In the genomic region with DNA sequence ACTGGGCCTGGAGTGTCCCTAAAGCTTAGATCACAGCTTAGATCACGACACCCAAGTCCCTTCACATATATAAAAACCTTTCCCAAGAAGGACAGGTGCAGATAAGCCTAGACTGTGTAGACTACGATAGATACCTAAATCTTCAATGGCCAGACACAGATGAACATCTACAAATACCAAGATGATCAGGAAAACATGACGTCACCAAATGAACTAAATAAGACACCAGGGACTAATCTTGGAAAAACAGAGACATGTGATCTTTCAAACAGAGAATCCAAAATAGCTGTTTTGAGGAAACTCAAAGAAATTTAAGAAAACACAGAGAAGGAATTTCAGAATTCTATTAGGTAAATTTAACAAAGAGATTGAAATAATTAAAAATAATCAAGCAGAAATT, we compare ENCODE assay signal across 34 cellular contexts.
DNase-seq lines count a peak whose midpoint lies in the region; ATAC-seq, FAIRE-seq and TF ChIP-seq lines count a peak whose summit lies in the region.
"Had no signal": no experiment of that assay in that cellular context is flagged by ENCODE, and none has a peak within 500 bp of the region (broad histone marks: within the 10 kb centered on the region; RNA-seq: fewer than 3 reads in every experiment).

No MANE protein-coding gene starts in this region.

- H3K9ac ChIP-seq in HepG2 (ENCODE audit: insufficient read depth, low read depth, low read length), result no peak overlapping the region
- H3K9ac ChIP-seq in K562 (ENCODE audit: insufficient read depth in 1 of 2, low read depth in 2 of 2, low read length in 2 of 2), result no peak overlapping the region
- H3K9ac ChIP-seq: BLaER1; BLaER1 treated with 17β-estradiol and CSF1 and Interleukin-3, amounts not matched to agents 10 nM and 100 nM had no signal

- H3K9me3 ChIP-seq in HepG2 (ENCODE audit: low read length) (peaks cover 82% of the 10 kb centered on the region), right lobe of liver (no peaks in the 10 kb centered on the region), HEK293 (ENCODE audit: control insufficient read depth, insufficient read depth, low read depth, low read length) (no peaks in the 10 kb centered on the region), K562 (replicated peaks; ENCODE audit: control insufficient read depth, insufficient read depth, low read depth, low read length) (no peaks in the 10 kb centered on the region), ovary (no peaks in the 10 kb centered on the region)
- H3K9me3 ChIP-seq: A549, BE2C, Caco-2 had no signal

- DNase-seq in HepG2 (ENCODE audit: low spot score), result no peak
- no peak for DNase-seq in right lobe of liver
- DNase-seq in K562 (ENCODE audit: extremely low read depth in 1 of 4, low spot score in 3 of 4), result no peak
- DNase-seq in bronchial epithelial cell (ENCODE audit: low read depth), result no peak
- DNase-seq in DMS53 (lab: John Stamatoyannopoulos, UW), result no peak
- no peak for DNase-seq in ovary
- DNase-seq: 8988T; ACHN; AML-193; BE2C; C1 segment of cervical spinal cord; Caco-2; Calu3; CD4-positive, alpha-beta memory T cell; CD4-positive, alpha-beta T cell; CD4-positive, CD25-positive, alpha-beta regulatory T cell; CD8-positive, alpha-beta memory T cell; CD8-positive, alpha-beta T cell; COR-L47; DMS 273 treated with DMSO at 0.1 percent for 48 hours; DMS153; DMS79; DMS79 treated with DMSO at 0.1 percent for 48 hours; DND-41; EL had no signal

- H2AFZ ChIP-seq in HepG2 (ENCODE audit: low read length) (no peak overlapping the region), K562 (ENCODE audit: low read depth, low read length) (no peak overlapping the region)

- TF ChIP-seq RAD21 in HepG2 (CRISPR knock-in tag; IDR thresholded peaks at IDR 0.05) (no peak), K562 (CRISPR knock-in tag; conservative IDR thresholded peaks at IDR 0.05 in 1 of 2, IDR thresholded peaks at IDR 0.05 in 1 of 2) (no peak)

- H3K4me2 ChIP-seq in HepG2 (ENCODE audit: low read depth, low read length), result no peak overlapping the region
- H3K4me2 ChIP-seq in K562 (ENCODE audit: insufficient read depth, low read length), result no peak overlapping the region
- H3K4me2 ChIP-seq: A549, BLaER1 had no signal

- no peak for ATAC-seq in HepG2
- no peak for ATAC-seq in right lobe of liver
- no peak for ATAC-seq in K562
- no peak for ATAC-seq in GM18867 (IDR thresholded peaks at IDR 0.05; ENCODE audit: unreplicated experiment)
- ATAC-seq: A549; CD8-positive, alpha-beta T cell had no signal

- POLR2A ChIA-PET in HepG2 (lab: Yijun Ruan, JAX) (no interaction called here), HEK293 (lab: Yijun Ruan, JAX) (no interaction called here), K562 (lab: Yijun Ruan, JAX) (no interaction called here)

- no peaks in the 10 kb centered on the region for H3K9me1 ChIP-seq in K562 (ENCODE audit: control insufficient read depth, insufficient read depth, low read length)

- FAIRE-seq in HepG2 (lab: Jason Lieb, UNC) (no peak), K562 (lab: Jason Lieb, UNC) (no peak), bronchial epithelial cell (lab: Jason Lieb, UNC) (peak; percentile 55)
- FAIRE-seq: A204.1, A549, D721Med had no signal

- CTCF ChIA-PET in HepG2 (lab: Yijun Ruan, JAX; ENCODE audit: low intra/inter-chr PET ratio, low total read pairs), result no interaction called here
- CTCF ChIA-PET in HEK293 (lab: Yijun Ruan, JAX), result no interaction called here
- CTCF ChIA-PET in K562 (lab: Yijun Ruan, JAX; ENCODE audit: low intra/inter-chr PET ratio), result no interaction called here

- intact Hi-C loops in HepG2 (cut with micrococcal nuclease; ENCODE audit: unreplicated experiment), result no loop called here
- intact Hi-C loops in right lobe of liver (cut with DNase I), result no loop called here
- intact Hi-C loops in K562 (cut with micrococcal nuclease), result no loop called here
- intact Hi-C loops in ovary (cut with DNase I), result no loop called here

- H3K4me1 ChIP-seq in HepG2 (ENCODE audit: insufficient read depth, low read length) (no peaks in the 10 kb centered on the region), right lobe of liver (peaks cover 0 to 8% (median 0%) of the 10 kb centered on the region in 4 donors), HEK293 (ENCODE audit: control insufficient read depth, insufficient read depth, low read length) (no peaks in the 10 kb centered on the region), K562 (replicated peaks in 1 of 2; ENCODE audit: control insufficient read depth in 2 of 2, insufficient read depth in 2 of 2, low read length in 2 of 2) (no peaks in the 10 kb centered on the region), ovary (ENCODE audit: insufficient read depth) (no peaks in the 10 kb centered on the region)
- H3K4me1 ChIP-seq: A549, BE2C, BLaER1, Caco-2 had no signal

- TF ChIP-seq EP300 in HepG2 (IDR thresholded peaks at IDR 0.05; ENCODE audit: low read depth in 2 of 2, low read length in 2 of 2) (no peak), HepG2 (CRISPR knock-in tag; IDR thresholded peaks at IDR 0.05; ENCODE audit: borderline replicate concordance) (no peak), K562 (IDR thresholded peaks at IDR 0.05; ENCODE audit: low read length) (no peak), ovary (IDR thresholded peaks at IDR 0.05) (no peak)

- BruUV-seq in HepG2 (replicated peaks; lab: Mats Ljungman, UMichigan) (no TSS peak), K562 (replicated peaks; lab: Mats Ljungman, UMichigan) (no TSS peak)

- no peak overlapping the region for H3K27ac ChIP-seq in HepG2 (ENCODE audit: extremely low read length, insufficient read depth, low read length)
- no peak overlapping the region for H3K27ac ChIP-seq in right lobe of liver
- H3K27ac ChIP-seq in HEK293 (ENCODE audit: extremely low read depth, low read depth, low read length), result no peak overlapping the region
- H3K27ac ChIP-seq in K562 (ENCODE audit: extremely low read depth, low read depth, low read length), result no peak overlapping the region
- no peak overlapping the region for H3K27ac ChIP-seq in ovary
- H3K27ac ChIP-seq: 22Rv1, A549, BLaER1, C4-2B had no signal

- in situ Hi-C loops in HepG2 (cut with HindIII; ENCODE audit: extremely low pct_ligation_motif_present, low pct_unique_long_range_greater_than_20kb), result no loop called here
- in situ Hi-C loops in K562 (cut with MboI), result no loop called here

- WGBS in HepG2 (ENCODE audit: low lambda C conversion rate), result 3% methylated on average over 3 of the region's 3 CpGs
- WGBS in right lobe of liver (ENCODE audit: insufficient coverage, low coverage, low lambda C conversion rate, missing lambda C conversion rate), result 76% methylated on average over 3 of the region's 3 CpGs
- 0% methylated on average over 3 of the region's 3 CpGs for WGBS in K562 (ENCODE audit: insufficient coverage, low coverage, missing lambda C conversion rate)
- WGBS in ovary, 3 donors, result 53 to 84% (median 74%) methylated on average over 3 of the region's 3 CpGs

- TF ChIP-seq CTCF in HepG2 (CRISPR knock-in tag; IDR thresholded peaks at IDR 0.05) (no peak), right lobe of liver (IDR thresholded peaks at IDR 0.05) (no peak), HEK293 (tag by site-specific recombination; IDR thresholded peaks at IDR 0.05) (no peak), K562 (IDR thresholded peaks at IDR 0.05 in 2 of 3, conservative IDR thresholded peaks at IDR 0.05 in 1 of 3; ENCODE audit: insufficient read depth in 2 of 3, low read depth in 1 of 3, low read length in 3 of 3) (no peak), bronchial epithelial cell (IDR thresholded peaks at IDR 0.05; ENCODE audit: insufficient read depth, low read length, severe bottlenecking) (no peak), ovary (IDR thresholded peaks at IDR 0.05) (no peak)

- H3K36me3 ChIP-seq in HepG2 (replicated peaks in 1 of 2; ENCODE audit: control insufficient read depth in 1 of 2, insufficient read depth in 2 of 2, low read length in 2 of 2) (no peaks in the 10 kb centered on the region), right lobe of liver (no peaks in the 10 kb centered on the region), HEK293 (ENCODE audit: control insufficient read depth in 2 of 2, insufficient read depth in 1 of 2, low read length in 2 of 2) (no peaks in the 10 kb centered on the region), K562 (ENCODE audit: control insufficient read depth, insufficient read depth, low read length) (no peaks in the 10 kb centered on the region), bronchial epithelial cell (ENCODE audit: control insufficient read depth, insufficient read depth, low read length) (no peaks in the 10 kb centered on the region), ovary (no peaks in the 10 kb centered on the region)
- H3K36me3 ChIP-seq: BE2C; BLaER1; BLaER1 treated with 17β-estradiol and CSF1 and Interleukin-3, amounts not matched to agents 10 nM and 100 nM had no signal

- no peak for TF ChIP-seq POLR2A in HepG2 (IDR thresholded peaks at IDR 0.05; ENCODE audit: insufficient read depth in 1 of 2, low read depth in 2 of 2, low read length in 2 of 2)
- no peak for TF ChIP-seq POLR2A in right lobe of liver (IDR thresholded peaks at IDR 0.05)
- TF ChIP-seq POLR2A in K562 (conservative IDR thresholded peaks at IDR 0.05), result no peak
- no peak for TF ChIP-seq POLR2A in ovary (IDR thresholded peaks at IDR 0.05)

- H3K27me3 ChIP-seq in HepG2 (ENCODE audit: control insufficient read depth in 1 of 2, insufficient read depth in 2 of 2, low read length in 2 of 2) (no peaks in the 10 kb centered on the region), right lobe of liver (no peaks in the 10 kb centered on the region), K562 (ENCODE audit: control insufficient read depth in 2 of 2, insufficient read depth in 2 of 2, low read length in 2 of 2) (no peaks in the 10 kb centered on the region), bronchial epithelial cell (ENCODE audit: control insufficient read depth, insufficient read depth, low read length) (no peaks in the 10 kb centered on the region), ovary (no peaks in the 10 kb centered on the region)
- H3K27me3 ChIP-seq: BE2C; BLaER1; BLaER1 treated with 17β-estradiol and CSF1 and Interleukin-3, amounts not matched to agents 10 nM and 100 nM had no signal

- H3K4me3 ChIP-seq in HepG2 (replicated peaks in 1 of 3; ENCODE audit: insufficient read depth in 1 of 3, low read depth in 2 of 3, low read length in 3 of 3) (no peak overlapping the region), right lobe of liver (no peak overlapping the region), HEK293 (ENCODE audit: low read depth, low read length) (no peak overlapping the region), K562 (no peak overlapping the region), bronchial epithelial cell (ENCODE audit: low read depth, low read length) (no peak overlapping the region), ovary (no peak overlapping the region)
- H3K4me3 ChIP-seq: A549; BLaER1; BLaER1 treated with 17β-estradiol and CSF1 and Interleukin-3, amounts not matched to agents 10 nM and 100 nM had no signal

- no peaks in the 10 kb centered on the region for H4K20me1 ChIP-seq in HepG2 (ENCODE audit: insufficient read depth, low read length)
- H4K20me1 ChIP-seq in K562 (replicated peaks; ENCODE audit: control insufficient read depth, insufficient read depth, low read length), result no peaks in the 10 kb centered on the region
- H4K20me1 ChIP-seq: BLaER1; BLaER1 treated with 17β-estradiol and CSF1 and Interleukin-3, amounts not matched to agents 10 nM and 100 nM had no signal

- H3K79me2 ChIP-seq in HepG2 (ENCODE audit: insufficient read depth, low read length) (no peaks in the 10 kb centered on the region), K562 (ENCODE audit: control insufficient read depth, insufficient read depth, low read length) (no peaks in the 10 kb centered on the region)
